ENCODE assay signal across 8 cellular contexts in the genomic region with DNA sequence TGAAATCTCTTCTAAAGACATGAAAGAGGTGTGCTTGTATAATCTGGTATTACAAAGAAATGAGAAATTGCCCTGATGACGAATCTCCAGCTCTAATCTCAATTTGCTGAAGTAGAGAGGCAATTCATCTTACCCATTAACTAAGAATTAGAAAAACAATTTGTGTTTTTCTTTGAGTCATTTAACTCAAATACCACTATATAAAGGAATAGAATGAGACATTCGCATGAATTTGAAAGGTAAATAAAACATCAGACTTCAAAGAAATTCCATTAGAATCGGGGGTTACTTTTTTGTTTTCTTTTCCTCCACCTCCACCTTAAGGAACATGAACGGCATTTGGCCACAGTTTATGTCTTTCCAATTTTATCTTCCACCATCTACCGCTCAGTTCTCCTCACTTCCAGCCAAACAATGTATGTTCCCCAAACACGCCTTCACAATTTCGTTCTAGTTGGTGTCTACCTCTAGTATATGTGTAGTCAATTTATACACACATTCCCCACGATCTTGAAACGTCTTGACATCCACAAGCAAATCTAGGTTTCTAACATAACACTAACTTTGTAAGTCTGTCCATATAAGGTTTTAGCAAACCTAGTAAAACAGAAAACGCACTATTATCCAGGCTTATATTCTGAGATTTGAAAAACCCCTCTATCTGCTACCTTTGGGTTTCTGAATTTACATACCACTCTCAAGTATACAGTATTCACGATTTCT. TPM values are rescaled to one million over a fixed set of nuclear protein-coding genes. Genes with fewer than 3 reads are reported as not detected.
DNase-seq lines count a peak whose midpoint lies in the region; ATAC-seq and TF ChIP-seq lines count a peak whose summit lies in the region.

No MANE protein-coding gene starts in this region.

- H3K27ac Mint-ChIP-seq in naive thymus-derived CD8-positive, alpha-beta T cell, result peak overlapping the region; percentile 88 to 99 (median 98)

- no peak for TF ChIP-seq POLR2A in IMR-90 (IDR thresholded peaks at IDR 0.05; ENCODE audit: low read depth, low read length)

- H3K56ac ChIP-seq in IMR-90 (ENCODE audit: extremely low read depth, insufficient read depth, low read length), result peak overlapping the region; percentile 37; the same call in 1 of the 2 replicates

- H2BK5ac ChIP-seq in IMR-90 (ENCODE audit: low read depth, low read length, poor library complexity, severe bottlenecking), result peak overlapping the region; percentile 56

- H3K36me3 Mint-ChIP-seq in naive thymus-derived CD8-positive, alpha-beta T cell, result peaks cover 3 to 9% (median 6%) of the 10 kb centered on the region in 3 donors

- H2AK9ac ChIP-seq in IMR-90 (replicated peaks; ENCODE audit: low read depth, low read length, poor library complexity), result no peak overlapping the region

- no peak overlapping the region for H4K91ac ChIP-seq in IMR-90 (ENCODE audit: insufficient read depth, low read depth, low read length)

- H3K9ac ChIP-seq in IMR-90 (ENCODE audit: low read depth, low read length), result peak overlapping the region; percentile 80; the same call in 1 of the 2 replicates

- H2BK15ac ChIP-seq in IMR-90 (ENCODE audit: low read depth, low read length), result 0 out of 3 replicates have a peak overlapping the region, but pooled peaks have one; percentile 31

- peak overlapping the region; percentile 88 for H3K23ac ChIP-seq in IMR-90 (ENCODE audit: low read depth, low read length)

- intact Hi-C loops in IMR-90 (cut with micrococcal nuclease), result loop anchor here (2.0 kb wide), 2 partner anchors 15 to 81 kb away; no protein-coding TSS in a partner anchor

- BruUV-seq in IMR-90 (replicated peaks; lab: Mats Ljungman, UMichigan), result no TSS peak

- no peaks in the 10 kb centered on the region for H3K27me3 Mint-ChIP-seq in naive thymus-derived CD8-positive, alpha-beta T cell

- POLR2A ChIA-PET in IMR-90 (lab: Charles Lee; ENCODE audit: unreplicated experiment), result no interaction called here
- POLR2A ChIA-PET in naive thymus-derived CD8-positive, alpha-beta T cell (lab: Charles Lee), result interaction anchor here (0.5 to 12.0 kb wide), 4 partner anchors 14 to 83 kb away, joined by 4 to 511 read pairs (median 88); partner anchors contain the start of genes METTL4 and NDC80

- H3K4me2 ChIP-seq in IMR-90 (ENCODE audit: low read depth, low read length), result peak overlapping the region; percentile 91

- H2BK120ac ChIP-seq in IMR-90 (ENCODE audit: low read depth, low read length), result 0 out of 2 replicates have a peak overlapping the region, but pooled peaks have one; percentile 41

- H3K9me3 ChIP-seq in BE2C (no peaks in the 10 kb centered on the region), IMR-90 (ENCODE audit: control insufficient read depth, insufficient read depth, low read length) (no peaks in the 10 kb centered on the region)

- H3K14ac ChIP-seq in IMR-90 (replicated peaks; ENCODE audit: low read depth, low read length), result peak overlapping the region; percentile 31; the same call in 1 of the 2 replicates

- peak overlapping the region; percentile 46; the same call in 1 of the 2 replicates for H4K5ac ChIP-seq in IMR-90 (ENCODE audit: low read depth, low read length)

- H3K27ac ChIP-seq in IMR-90 (ENCODE audit: insufficient read depth, low read length), result no peak overlapping the region; the same call in 1 of the 2 replicates

- H3K4me3 ChIP-seq in BE2C (ENCODE audit: low read depth, low read length) (peak overlapping the region; percentile 69), IMR-90 (ENCODE audit: insufficient read depth, low read depth, low read length) (peak overlapping the region; percentile 91), choroid plexus epithelial cell (ENCODE audit: low read depth, low read length) (peak overlapping the region; percentile 92)

- H2AK5ac ChIP-seq in IMR-90 (ENCODE audit: low read depth, low read length), result no peak overlapping the region

- in situ Hi-C loops in IMR-90 (cut with MboI; ENCODE audit: low sequenced_read_pairs), result no loop called here

- H3K36me3 ChIP-seq in BE2C, result no peaks in the 10 kb centered on the region
- no peaks in the 10 kb centered on the region for H3K36me3 ChIP-seq in IMR-90 (ENCODE audit: control insufficient read depth, insufficient read depth, low read length)

- peaks cover 2% of the 10 kb centered on the region; the same call in 1 of the 2 replicates for H3K9me1 ChIP-seq in IMR-90 (ENCODE audit: insufficient read depth, low read length)

- peaks cover 8 to 53% (median 36%) of the 10 kb centered on the region in 4 donors for H3K4me1 Mint-ChIP-seq in naive thymus-derived CD8-positive, alpha-beta T cell

- DNase-seq in BE2C (no peak), IMR-90 (peak; percentile 3), choroid plexus epithelial cell (ENCODE audit: low read depth) (peak; percentile 31), NCI-H128 (lab: John Stamatoyannopoulos, UW; ENCODE audit: unreplicated experiment) (no peak)
- no peak for DNase-seq in naive thymus-derived CD8-positive, alpha-beta T cell
- no peak for DNase-seq in activated CD8-positive, alpha-beta memory T cell treated with anti-CD3 and anti-CD28 coated beads, Interleukin-2, amount 50 U/mL, for 4 hours

- no peaks in the 10 kb centered on the region for H3K27me3 ChIP-seq in BE2C
- H3K27me3 ChIP-seq in IMR-90 (ENCODE audit: control insufficient read depth, insufficient read depth, low read length), result no peaks in the 10 kb centered on the region

- no peak overlapping the region for H2AFZ ChIP-seq in IMR-90 (replicated peaks; ENCODE audit: low read length, poor library complexity)

- WGBS in IMR-90 (ENCODE audit: extremely low coverage in 2 of 2, insufficient read length in 1 of 2), 2 experiments, result 20% methylated on average over 1 of the region's 11 CpGs; no CpG with 5 or more reads in 1 of the 2 experiments

- H3K9me3 Mint-ChIP-seq in naive thymus-derived CD8-positive, alpha-beta T cell, result no peaks in the 10 kb centered on the region

- dilution Hi-C loops in IMR-90 (cut with HindIII; ENCODE audit: low sequenced_read_pairs, unreplicated experiment), result no loop called here

- H3K4me1 ChIP-seq in BE2C, result no peaks in the 10 kb centered on the region
- H3K4me1 ChIP-seq in IMR-90 (ENCODE audit: control insufficient read depth, insufficient read depth, low read length), result peaks cover 4% of the 10 kb centered on the region

- TF ChIP-seq CTCF in BE2C (IDR thresholded peaks at IDR 0.05; ENCODE audit: low read depth, low read length), result no peak
- no peak for TF ChIP-seq CTCF in IMR-90 (conservative IDR thresholded peaks at IDR 0.05; ENCODE audit: low read depth, low read length)
- no peak for TF ChIP-seq CTCF in choroid plexus epithelial cell (conservative IDR thresholded peaks at IDR 0.05; ENCODE audit: low read depth, low read length)

- TF ChIP-seq RAD21 in IMR-90 (IDR thresholded peaks at IDR 0.05; ENCODE audit: low read length), result no peak

- ATAC-seq in IMR-90 (ENCODE audit: low read depth) (no peak), GM19395 (IDR thresholded peaks at IDR 0.05; ENCODE audit: unreplicated experiment) (no peak), HG02852 (IDR thresholded peaks at IDR 0.05; ENCODE audit: unreplicated experiment) (no peak)
- ATAC-seq in naive thymus-derived CD8-positive, alpha-beta T cell, result no peak

- H3K4me3 Mint-ChIP-seq in naive thymus-derived CD8-positive, alpha-beta T cell, result peak overlapping the region; percentile 83 to 99 (median 94)

- H4K20me1 ChIP-seq in IMR-90 (ENCODE audit: insufficient read depth, low read length), result peaks cover 25% of the 10 kb centered on the region

- H3K18ac ChIP-seq in IMR-90 (ENCODE audit: low read depth, low read length), result no peak overlapping the region

- H3K79me1 ChIP-seq in IMR-90 (ENCODE audit: low read depth in 1 of 2, low read length in 2 of 2), result peaks cover 0 to 6% of the 10 kb centered on the region in 2 experiments; a peak in 1 of 4 replicates

- H2BK20ac ChIP-seq in IMR-90 (ENCODE audit: low read depth, low read length), result peak overlapping the region; percentile 35; the same call in 1 of the 2 replicates

- H4K8ac ChIP-seq in IMR-90 (ENCODE audit: low read depth in 2 of 2, low read length in 2 of 2), result peak overlapping the region; percentile 44 to 80

- CTCF ChIA-PET in IMR-90 (lab: Yijun Ruan, JAX), result interaction anchor here (1.2 kb wide), 1 partner anchor 12 kb away, joined by 5 read pairs; no protein-coding TSS in a partner anchor

- peak overlapping the region; percentile 39; the same call in 1 of the 2 replicates for H3K4ac ChIP-seq in IMR-90 (ENCODE audit: low read depth, low read length)

TF ChIP-seq in IMR-90, 13 proteins besides CTCF, POLR2A, EP300 and RAD21 (continues in another document):
- TF ChIP-seq SMC3 (IDR thresholded peaks at IDR 0.05; ENCODE audit: low read depth, low read length) (no peak), NFE2L2 (IDR thresholded peaks at IDR 0.05; ENCODE audit: low read depth, low read length) (no peak), BHLHE40 (IDR thresholded peaks at IDR 0.05; ENCODE audit: low read depth, low read length) (no peak), MAZ (IDR thresholded peaks at IDR 0.05; ENCODE audit: borderline replicate concordance, low read depth, low read length) (no peak), MXI1 (IDR thresholded peaks at IDR 0.05; ENCODE audit: borderline replicate concordance, low read depth, low read length) (no peak), RFX5 (IDR thresholded peaks at IDR 0.05; ENCODE audit: low read depth, low read length) (no peak), FOS (IDR thresholded peaks at IDR 0.05; ENCODE audit: low read depth, low read length) (no peak), RCOR1 (IDR thresholded peaks at IDR 0.05; ENCODE audit: insufficient replicate concordance, low read length) (no peak), CHD1 (IDR thresholded peaks at IDR 0.05; ENCODE audit: low read depth, low read length) (no peak), CEBPB (IDR thresholded peaks at IDR 0.05; ENCODE audit: low read depth, low read length) (no peak), MAFK (IDR thresholded peaks at IDR 0.05; ENCODE audit: low read depth, low read length) (no peak)
- TF ChIP-seq, protein P1, sequence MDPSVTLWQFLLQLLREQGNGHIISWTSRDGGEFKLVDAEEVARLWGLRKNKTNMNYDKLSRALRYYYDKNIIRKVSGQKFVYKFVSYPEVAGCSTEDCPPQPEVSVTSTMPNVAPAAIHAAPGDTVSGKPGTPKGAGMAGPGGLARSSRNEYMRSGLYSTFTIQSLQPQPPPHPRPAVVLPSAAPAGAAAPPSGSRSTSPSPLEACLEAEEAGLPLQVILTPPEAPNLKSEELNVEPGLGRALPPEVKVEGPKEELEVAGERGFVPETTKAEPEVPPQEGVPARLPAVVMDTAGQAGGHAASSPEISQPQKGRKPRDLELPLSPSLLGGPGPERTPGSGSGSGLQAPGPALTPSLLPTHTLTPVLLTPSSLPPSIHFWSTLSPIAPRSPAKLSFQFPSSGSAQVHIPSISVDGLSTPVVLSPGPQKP (IDR thresholded peaks at IDR 0.05; ENCODE audit: borderline replicate concordance, low read depth, low read length), result no peak

RNA-seq across cellular contexts. Expression of gene SMCHD1, which starts 1.3 kb away (rescaled TPM):
- polyA plus RNA-seq in BE2C (2012; ENCODE audit: insufficient read depth, insufficient read length, low read depth), result 4.6 TPM
- 47.3 and 78.6 TPM in 2 replicates for total RNA-seq in IMR-90 (2012; rRNA removed)
- 11.2 and 14.8 TPM in 2 replicates for polyA plus RNA-seq in IMR-90 (2012; rRNA removed)
- 1.3 and 1.6 TPM in 2 replicates for polyA plus RNA-seq in IMR-90 (2012; cell fraction: cytosol; rRNA removed)
- 1.9 and 24.9 TPM in 2 replicates for polyA plus RNA-seq in IMR-90 (2012; cell fraction: nucleus; rRNA removed; ENCODE audit: low replicate concordance)
- total RNA-seq in naive thymus-derived CD8-positive, alpha-beta T cell, result 100 to 1,000 TPM; 208 to 215 TPM
- polyA plus RNA-seq in naive thymus-derived CD8-positive, alpha-beta T cell, result 10 to 100 TPM; 27.7 to 33.7 (median 29.4) TPM

Comparison
In these comparisons a context has a peak if more than half of its experiments do, and no peak if none do; other contexts are left out.
1. DNase-seq: peak in IMR-90 (single experiment) and choroid plexus epithelial cell (single experiment); none in BE2C (single experiment), naive thymus-derived CD8-positive, alpha-beta T cell (0 of 10), activated CD8-positive, alpha-beta memory T cell treated with anti-CD3 and anti-CD28 coated beads, Interleukin-2, amount 50 U/mL, for 4 hours (single experiment) and NCI-H128 (single experiment).
2. Peak in every context shown above with its lines, with median percentiles within 50 percentile points of each other: H3K4me3 ChIP-seq.